ENCODE assay signal across 8 cellular contexts in genomic region chr5:6712582-6713273, GRCh38. TPM values are rescaled to one million over a fixed set of nuclear protein-coding genes. Genes with fewer than 3 reads are reported as not detected.
DNase-seq lines count a peak whose midpoint lies in the region; ATAC-seq, FAIRE-seq and TF ChIP-seq lines count a peak whose summit lies in the region.

No MANE protein-coding gene starts in this region.

- peaks cover 0 to 2% of the 10 kb centered on the region in 2 donors for H3K36me3 ChIP-seq in kidney (ENCODE audit: control insufficient read depth in 1 of 2, insufficient read depth in 2 of 2, low read length in 2 of 2)

- CTCF ChIA-PET in AG04450 (lab: Charles Lee), result interaction anchor here (0.7 to 1.0 kb wide), 2 partner anchors 9 to 32 kb away, joined by 3 read pairs; no protein-coding TSS in a partner anchor

- H3K9me3 ChIP-seq in AG04450 (ENCODE audit: control insufficient read depth, insufficient read depth, low read length), result no peaks in the 10 kb centered on the region; the same call in 1 of the 2 replicates
- no peaks in the 10 kb centered on the region for H3K9me3 ChIP-seq in kidney (ENCODE audit: control insufficient read depth in 1 of 2, low read length in 2 of 2)

- peaks cover 12 to 27% of the 10 kb centered on the region in 2 donors for H3K4me1 ChIP-seq in kidney (ENCODE audit: control insufficient read depth in 1 of 2, insufficient read depth in 1 of 2, low read depth in 1 of 2, low read length in 2 of 2)

- H3K4me3 ChIP-seq in AG04450 (ENCODE audit: low read depth, low read length) (peak overlapping the region; percentile 78), kidney (ENCODE audit: low read length in 2 of 2) (peak overlapping the region; percentile 62 to 86)

- no peaks in the 10 kb centered on the region for H3K27me3 ChIP-seq in AG04450 (ENCODE audit: control insufficient read depth, insufficient read depth, low read length)

- peak; percentile 86 for DNase-seq in AG04450 (ENCODE audit: low read depth, low spot score)
- peak; percentile 99 for DNase-seq in NCI-H2227 treated with DMSO at 0.1 percent for 48 hours (lab: John Stamatoyannopoulos, UW)
- DNase-seq in activated CD4-positive, CD25-positive, alpha-beta regulatory T cell (lab: John Stamatoyannopoulos, UW), result peak in 3 of 4 experiments; percentile 78 to 97 (median 95)
- DNase-seq in central memory CD4-positive, alpha-beta T cell, result peak; percentile 99
- DNase-seq in kidney, result peak; percentile 99
- peak; percentile 96 for DNase-seq in stimulated activated CD4-positive, alpha-beta T cell treated with anti-CD3 and anti-CD28 coated beads, Interleukin-12 subunit alpha, Interleukin-12 subunit beta, amount 100 ng/mL, for 4 hours

- ATAC-seq in GM18909 (IDR thresholded peaks at IDR 0.05; ENCODE audit: poor library complexity, unreplicated experiment), result peak; percentile 67
- peak; percentile 54 for ATAC-seq in HG03139 (IDR thresholded peaks at IDR 0.05; ENCODE audit: unreplicated experiment)

- FAIRE-seq in kidney (lab: Jason Lieb, UNC), result no peak

- H3K9ac ChIP-seq in kidney (ENCODE audit: low read length in 2 of 2), result peak overlapping the region; percentile 81

- TF ChIP-seq CTCF in AG04450 (IDR thresholded peaks at IDR 0.05; ENCODE audit: low read depth, low read length) (no peak), kidney (IDR thresholded peaks at IDR 0.05; ENCODE audit: borderline replicate concordance, extremely low read depth, insufficient read depth) (no peak)

- peak overlapping the region; percentile 94 for H3K27ac ChIP-seq in AG04450 (ENCODE audit: low read depth, low read length)
- peak overlapping the region; percentile 95 to 97 for H3K27ac ChIP-seq in kidney (ENCODE audit: low read depth in 2 of 2, low read length in 2 of 2)

- POLR2A ChIA-PET in AG04450 (lab: Yijun Ruan, JAX), result interaction anchor here (0.6 to 2.3 kb wide), 3 partner anchors 21 to 80 kb away, joined by 4 to 18 read pairs (median 5); partner anchors contain the start of genes NSUN2 and SRD5A1

- intact Hi-C loops in kidney (cut with DNase I), result no loop called here

RNA-seq across cellular contexts. Expression of gene TENT4A, which starts 0.5 kb away (rescaled TPM):
- polyA plus RNA-seq in AG04450 (2011; rRNA removed), result 4.0 and 7.3 TPM in 2 replicates
- 12.2 and 12.3 TPM in 2 replicates for polyA minus RNA-seq in AG04450 (2011; rRNA and poly(A)+ RNA removed)
- total RNA-seq in kidney, result 22.8 TPM
- polyA plus RNA-seq in kidney (ENCODE audit: insufficient read depth, low read depth, low replicate concordance), result 4.8 TPM

Comparison
In these comparisons a context has a peak if more than half of its experiments do, and no peak if none do; other contexts are left out.
1. Peak in every context shown above with its lines: DNase-seq, ATAC-seq, H3K4me3 ChIP-seq and H3K27ac ChIP-seq.